Comparison of ENCODE assay signal across 8 cellular contexts in genomic region chr11:63974259-63975143, GRCh38. TPM values are rescaled to one million over a fixed set of nuclear protein-coding genes. Genes with fewer than 3 reads are reported as not detected.
A peak's percentile ranks its signal among the peaks of the same experiment; 100 is the strongest.
DNase-seq lines count a peak whose midpoint lies in the region; ATAC-seq and TF ChIP-seq lines count a peak whose summit lies in the region.

Gene COX8A, plus strand, starts transcription at chr11:63974620. Its CDS starts 61 bp downstream, at chr11:63974681.

- peaks cover 48% of the 10 kb centered on the region for H3K79me2 ChIP-seq in DND-41 (ENCODE audit: insufficient read depth, low read length)
- H3K79me2 ChIP-seq in Karpas-422 (ENCODE audit: low read length): peaks cover 37% of the 10 kb centered on the region

- intact Hi-C loops in esophagus muscularis mucosa (cut with DNase I): no loop called here

- peak; percentile 99 for ATAC-seq in DND-41 (ENCODE audit: insufficient read depth, low read depth)
- ATAC-seq in GM21825 (IDR thresholded peaks at IDR 0.05; ENCODE audit: unreplicated experiment): peak; percentile 89

- H3K4me3 ChIP-seq in DND-41 (ENCODE audit: low read depth in 1 of 2, low read length in 2 of 2) (peak within 1 kb of the TSS; percentile 68 to 82; a peak in 3 of 4 replicates), Karpas-422 (ENCODE audit: low read length) (peak within 1 kb of the TSS; percentile 98), esophagus muscularis mucosa (peak within 1 kb of the TSS; percentile 67 to 96 (median 90)), muscle layer of duodenum (ENCODE audit: low read depth in 1 of 2, low read length in 2 of 2) (peak within 1 kb of the TSS; percentile 74 to 81)

- DNase-seq in DND-41 (peak; percentile 99), Karpas-422 (peak; percentile 100), RKO (ENCODE audit: low spot score) (peak; percentile 100), activated T-helper 1 cell treated with Interleukin-2 at 50 U/mL for 16 hours (ENCODE audit: low read depth) (peak; percentile 88), esophagus muscularis mucosa (ENCODE audit: extremely low spot score) (peak; percentile 99)
- peak; percentile 91 to 97 for DNase-seq in stimulated activated CD8-positive, alpha-beta memory T cell treated with anti-CD3 and anti-CD28 coated beads, Interleukin-7, amount 100 ng/mL, for 4 hours (ENCODE audit: low read depth in 2 of 2)

- H2AFZ ChIP-seq in DND-41 (ENCODE audit: low read depth, low read length) (peak within 1 kb of the TSS; percentile 87), Karpas-422 (ENCODE audit: low read length) (peak within 1 kb of the TSS; percentile 55; the same call in 1 of the 2 replicates)

- TF ChIP-seq CTCF in DND-41 (IDR thresholded peaks at IDR 0.05; ENCODE audit: borderline replicate concordance, extremely low read depth, low read length, poor library complexity, severe bottlenecking) (no peak), esophagus muscularis mucosa (IDR thresholded peaks at IDR 0.05) (peak in 1 of 3 experiments; percentile 18)

- WGBS in esophagus muscularis mucosa: under 1% methylated on average over 28 of the region's 67 CpGs

- H3K4me2 ChIP-seq in DND-41 (ENCODE audit: insufficient read depth, low read length): peak within 1 kb of the TSS; percentile 68
- H3K4me2 ChIP-seq in Karpas-422 (ENCODE audit: low read depth, low read length, poor library complexity, severe bottlenecking): peak within 1 kb of the TSS; percentile 57

- peak within 1 kb of the TSS; percentile 93 for H3K9ac ChIP-seq in DND-41 (ENCODE audit: low read depth, low read length)
- peak within 1 kb of the TSS; percentile 100 for H3K9ac ChIP-seq in Karpas-422 (ENCODE audit: low read length)

- peaks cover 21% of the 10 kb centered on the region; the same call in 1 of the 2 replicates for H4K20me1 ChIP-seq in DND-41 (ENCODE audit: insufficient read depth, low read length)
- H4K20me1 ChIP-seq in Karpas-422 (ENCODE audit: insufficient read depth, low read depth, low read length): no peaks in the 10 kb centered on the region

- peaks cover 27% of the 10 kb centered on the region for H3K4me1 ChIP-seq in DND-41 (ENCODE audit: insufficient read depth, low read length)
- peaks cover 10% of the 10 kb centered on the region for H3K4me1 ChIP-seq in Karpas-422 (ENCODE audit: low read length)
- peaks cover 26 to 51% (median 48%) of the 10 kb centered on the region in 4 donors for H3K4me1 ChIP-seq in esophagus muscularis mucosa
- H3K4me1 ChIP-seq in muscle layer of duodenum (ENCODE audit: control insufficient read depth in 1 of 2, insufficient read depth in 2 of 2, low read length in 2 of 2): peaks cover 6 to 22% of the 10 kb centered on the region in 2 donors

- H3K27ac ChIP-seq in DND-41 (ENCODE audit: low read length) (peak within 1 kb of the TSS; percentile 96), Karpas-422 (ENCODE audit: low read length) (peak within 1 kb of the TSS; percentile 79), esophagus muscularis mucosa (replicated peaks in 1 of 4) (peak within 1 kb of the TSS; percentile 92 to 99 (median 94)), muscle layer of duodenum (ENCODE audit: low read length) (peak within 1 kb of the TSS; percentile 96)

- TF ChIP-seq POLR2A in esophagus muscularis mucosa (IDR thresholded peaks at IDR 0.05; ENCODE audit: low read depth): no peak

- H3K9me2 ChIP-seq in Karpas-422 (replicated peaks; ENCODE audit: insufficient read depth, low read length): no peaks in the 10 kb centered on the region

- H3K9me3 ChIP-seq in DND-41 (ENCODE audit: insufficient read depth, low read length, severe bottlenecking) (no peaks in the 10 kb centered on the region), Karpas-422 (ENCODE audit: low read length) (no peaks in the 10 kb centered on the region), esophagus muscularis mucosa (no peaks in the 10 kb centered on the region), muscle layer of duodenum (ENCODE audit: control insufficient read depth in 1 of 2, low read length in 2 of 2) (no peaks in the 10 kb centered on the region)

- H3K27me3 ChIP-seq in DND-41 (ENCODE audit: insufficient read depth, low read length, poor library complexity) (no peaks in the 10 kb centered on the region), Karpas-422 (ENCODE audit: low read length) (no peaks in the 10 kb centered on the region), esophagus muscularis mucosa (peaks cover 0 to 10% (median 2%) of the 10 kb centered on the region in 4 donors), muscle layer of duodenum (ENCODE audit: low read depth, low read length) (no peaks in the 10 kb centered on the region)

- TF ChIP-seq EP300 in esophagus muscularis mucosa (IDR thresholded peaks at IDR 0.05): no peak

- peaks cover 30% of the 10 kb centered on the region for H3K36me3 ChIP-seq in DND-41 (ENCODE audit: insufficient read depth, low read length)
- peaks cover 8% of the 10 kb centered on the region for H3K36me3 ChIP-seq in Karpas-422 (ENCODE audit: insufficient read depth, low read length)
- peaks cover 5 to 19% (median 13%) of the 10 kb centered on the region in 4 donors for H3K36me3 ChIP-seq in esophagus muscularis mucosa
- peaks cover 0 to 8% of the 10 kb centered on the region in 2 donors for H3K36me3 ChIP-seq in muscle layer of duodenum (ENCODE audit: control insufficient read depth in 1 of 2, insufficient read depth in 2 of 2, low read length in 2 of 2)

RNA-seq across cellular contexts. Expression of gene COX8A, which starts in this region (rescaled TPM):
- 574 and 779 TPM in 2 replicates for total RNA-seq in Karpas-422 (2014; rRNA removed; shearing (Covaris generic); ENCODE audit: low replicate concordance)
- total RNA-seq in esophagus muscularis mucosa: 100 to 1,000 TPM; 393 to 518 (median 445) TPM

Comparison
In these comparisons a context has a peak if more than half of its experiments do, and no peak if none do; other contexts are left out.
1. Peak in every context shown above with its lines: DNase-seq, ATAC-seq, H3K4me3 ChIP-seq and H3K27ac ChIP-seq.